In genomic region chr2:241904011-241904718, GRCh38 we compare ENCODE assay signal across 37 cellular contexts. TPM values are rescaled to one million over a fixed set of nuclear protein-coding genes. Genes with fewer than 3 reads are reported as not detected.
DNase-seq lines count a peak whose midpoint lies in the region; ATAC-seq, FAIRE-seq and TF ChIP-seq lines count a peak whose summit lies in the region.
"Had no signal": no experiment of that assay in that cellular context is flagged by ENCODE, and none has a peak within 500 bp of the region (broad histone marks: within the 10 kb centered on the region; RNA-seq: fewer than 3 reads in every experiment).

No MANE protein-coding gene starts in this region.

- WGBS in pancreas, 2 donors: 61 to 66% methylated on average over 19 of the region's 19 CpGs

- H3K4me3 ChIP-seq in pancreas: no peak overlapping the region
- H3K4me3 ChIP-seq: ascending aorta, cardiac muscle cell, colonic mucosa, K562, left lung, PC-9, transverse colon had no signal

- peak overlapping the region; percentile 74 to 90 (median 84) for H3K27ac ChIP-seq in pancreas
- H3K27ac ChIP-seq: ascending aorta, cardiac muscle cell, colonic mucosa, left lung, PC-9, transverse colon had no signal

- H3K27ac Mint-ChIP-seq in activated naive CD8-positive, alpha-beta T cell treated with anti-CD3 and anti-CD28 coated beads, Interleukin-2, amount 10 ng/mL, durations not matched to agents 7 days and 5 days: no peak overlapping the region
- no peak overlapping the region for H3K27ac Mint-ChIP-seq in activated naive CD8-positive, alpha-beta T cell treated with anti-CD3 and anti-CD28 coated beads, Interleukin-2, amount 50 U/mL, for 24 hours
- H3K27ac Mint-ChIP-seq: activated CD4-positive, alpha-beta T cell treated with anti-CD3 and anti-CD28 coated beads for 36 hours; activated naive CD8-positive, alpha-beta T cell treated with anti-CD3 and anti-CD28 coated beads for 36 hours; progenitor cell of endocrine pancreas had no signal

- ATAC-seq in activated naive CD8-positive, alpha-beta T cell treated with anti-CD3 and anti-CD28 coated beads, Interleukin-2, amount 10 ng/mL, durations not matched to agents 7 days and 5 days (ENCODE audit: low read depth): no peak
- ATAC-seq in activated naive CD8-positive, alpha-beta T cell treated with anti-CD3 and anti-CD28 coated beads, Interleukin-2, amount 50 U/mL, for 24 hours: no peak
- ATAC-seq in pancreas: peak in 2 of 4 donors; percentile 0 to 2
- ATAC-seq in GM19452 (IDR thresholded peaks at IDR 0.05; ENCODE audit: unreplicated experiment): no peak
- ATAC-seq: activated CD4-positive, alpha-beta T cell treated with anti-CD3 and anti-CD28 coated beads for 36 hours; K562; left lung; Right ventricle myocardium inferior; sciatic nerve had no signal

- H3K9me3 ChIP-seq in pancreas: no peaks in the 10 kb centered on the region
- H3K9me3 ChIP-seq: ascending aorta, BE2C, colonic mucosa, left lung, SK-N-SH, transverse colon had no signal

- no peaks in the 10 kb centered on the region for H3K4me1 Mint-ChIP-seq in activated naive CD8-positive, alpha-beta T cell treated with anti-CD3 and anti-CD28 coated beads, Interleukin-2, amount 10 ng/mL, durations not matched to agents 7 days and 5 days
- no peaks in the 10 kb centered on the region for H3K4me1 Mint-ChIP-seq in activated naive CD8-positive, alpha-beta T cell treated with anti-CD3 and anti-CD28 coated beads, Interleukin-2, amount 50 U/mL, for 24 hours
- H3K4me1 Mint-ChIP-seq: activated naive CD8-positive, alpha-beta T cell treated with anti-CD3 and anti-CD28 coated beads for 36 hours had no signal

- intact Hi-C loops in pancreas (cut with DNase I): no loop called here

- no peak overlapping the region for H3K4me3 Mint-ChIP-seq in activated naive CD8-positive, alpha-beta T cell treated with anti-CD3 and anti-CD28 coated beads, Interleukin-2, amount 10 ng/mL, durations not matched to agents 7 days and 5 days
- no peak overlapping the region for H3K4me3 Mint-ChIP-seq in activated naive CD8-positive, alpha-beta T cell treated with anti-CD3 and anti-CD28 coated beads, Interleukin-2, amount 50 U/mL, for 24 hours
- H3K4me3 Mint-ChIP-seq: activated CD4-positive, alpha-beta T cell treated with anti-CD3 and anti-CD28 coated beads for 36 hours; activated naive CD8-positive, alpha-beta T cell treated with anti-CD3 and anti-CD28 coated beads for 36 hours had no signal

- no peaks in the 10 kb centered on the region for H3K9me3 Mint-ChIP-seq in activated naive CD8-positive, alpha-beta T cell treated with anti-CD3 and anti-CD28 coated beads, Interleukin-2, amount 10 ng/mL, durations not matched to agents 7 days and 5 days
- H3K9me3 Mint-ChIP-seq in activated naive CD8-positive, alpha-beta T cell treated with anti-CD3 and anti-CD28 coated beads, Interleukin-2, amount 50 U/mL, for 24 hours: no peaks in the 10 kb centered on the region
- H3K9me3 Mint-ChIP-seq: activated naive CD8-positive, alpha-beta T cell treated with anti-CD3 and anti-CD28 coated beads for 36 hours had no signal

- no peaks in the 10 kb centered on the region for H3K27me3 ChIP-seq in pancreas
- H3K27me3 ChIP-seq: ascending aorta, BE2C, colonic mucosa, transverse colon had no signal

- no peaks in the 10 kb centered on the region for H3K27me3 Mint-ChIP-seq in activated naive CD8-positive, alpha-beta T cell treated with anti-CD3 and anti-CD28 coated beads, Interleukin-2, amount 10 ng/mL, durations not matched to agents 7 days and 5 days
- H3K27me3 Mint-ChIP-seq in activated naive CD8-positive, alpha-beta T cell treated with anti-CD3 and anti-CD28 coated beads, Interleukin-2, amount 50 U/mL, for 24 hours: no peaks in the 10 kb centered on the region
- H3K27me3 Mint-ChIP-seq: activated CD4-positive, alpha-beta T cell treated with anti-CD3 and anti-CD28 coated beads for 36 hours; activated naive CD8-positive, alpha-beta T cell treated with anti-CD3 and anti-CD28 coated beads for 36 hours had no signal

- H3K4me1 ChIP-seq in pancreas: peaks cover 61 to 85% (median 67%) of the 10 kb centered on the region in 3 donors
- H3K4me1 ChIP-seq: ascending aorta, BE2C, colonic mucosa, left lung had no signal

- peak; percentile 8 for DNase-seq in activated naive CD8-positive, alpha-beta T cell treated with anti-CD3 and anti-CD28 coated beads, Interleukin-2, amount 10 ng/mL, durations not matched to agents 7 days and 5 days
- no peak for DNase-seq in activated naive CD8-positive, alpha-beta T cell treated with anti-CD3 and anti-CD28 coated beads, Interleukin-2, amount 50 U/mL, for 24 hours
- DNase-seq in epidermal melanocyte (ENCODE audit: insufficient read length, low spot score): peak; percentile 11
- peak in 4 of 6 donors; percentile 42 to 63 (median 49) for DNase-seq in pancreas
- no peak for DNase-seq in NCI-H1930 (lab: John Stamatoyannopoulos, UW)
- DNase-seq in NK-92 treated with Interleukin-12 subunit alpha and Interleukin-12 subunit beta, amount 100 ng/mL, for 24 hours (lab: John Stamatoyannopoulos, UW): no peak
- DNase-seq in NCI-H1436 treated with DMSO at 0.1 percent for 48 hours (lab: John Stamatoyannopoulos, UW): no peak
- DNase-seq: activated naive CD8-positive, alpha-beta T cell treated with anti-CD3 and anti-CD28 coated beads for 36 hours; BE2C; colonic mucosa; DMS153; effector CD8-positive, alpha-beta T cell; erythroblast; glutamatergic neuron; GOT3; NCI-H1092 treated with DMSO at 0.1 percent for 48 hours; NCI-H2029; NCI-H526; SK-N-SH; stimulated activated CD4-positive, alpha-beta T cell treated with anti-CD3 and anti-CD28 coated beads, Interleukin-4, amount 100 ng/mL, for 24 hours; transverse colon had no signal

- no peak for TF ChIP-seq CTCF in pancreas (IDR thresholded peaks at IDR 0.05)

- H3K36me3 ChIP-seq in pancreas: no peaks in the 10 kb centered on the region
- H3K36me3 ChIP-seq: ascending aorta, BE2C, cardiac muscle cell, colonic mucosa, left lung, transverse colon had no signal

- POLR2A ChIA-PET in activated naive CD8-positive, alpha-beta T cell treated with anti-CD3 and anti-CD28 coated beads, Interleukin-2, amount 10 ng/mL, durations not matched to agents 7 days and 5 days (lab: Charles Lee): no interaction called here

- no peak for FAIRE-seq in pancreas (lab: Jason Lieb, UNC)
- FAIRE-seq: GM18507, K562, TTC549 had no signal

- H3K36me3 Mint-ChIP-seq in activated naive CD8-positive, alpha-beta T cell treated with anti-CD3 and anti-CD28 coated beads, Interleukin-2, amount 10 ng/mL, durations not matched to agents 7 days and 5 days: no peaks in the 10 kb centered on the region
- H3K36me3 Mint-ChIP-seq in activated naive CD8-positive, alpha-beta T cell treated with anti-CD3 and anti-CD28 coated beads, Interleukin-2, amount 50 U/mL, for 24 hours (ENCODE audit: low read depth): peaks cover 2% of the 10 kb centered on the region

RNA-seq across cellular contexts. Expression of gene RTP5, which starts 34.6 kb away (rescaled TPM):
- under 1 TPM; 0.53 to 0.60 TPM for total RNA-seq in activated naive CD8-positive, alpha-beta T cell treated with anti-CD3 and anti-CD28 coated beads, Interleukin-2, amount 10 ng/mL, durations not matched to agents 7 days and 5 days
- total RNA-seq in pancreas: not detected
- under 1 TPM; 0.02 to 0.19 TPM for polyA plus RNA-seq in pancreas
- total RNA-seq: ascending aorta; cardiac muscle cell; colonic mucosa; HT1080; K562; M059J; PC-9; progenitor cell of endocrine pancreas; Right ventricle myocardium inferior; sciatic nerve; T-helper 1 cell treated with Interleukin-12 subunit alpha and Interleukin-12 subunit beta and Interleukin-4 antibody, amounts not matched to agents 30 ng/mL and 1 ng/mL, for 36 hours had no signal
- polyA plus RNA-seq: cardiac muscle cell, K562, SK-N-SH had no signal

RNA-seq across cellular contexts. Expression of gene PDCD1, which starts 45.5 kb away (rescaled TPM):
- total RNA-seq in activated naive CD8-positive, alpha-beta T cell treated with anti-CD3 and anti-CD28 coated beads, Interleukin-2, amount 10 ng/mL, durations not matched to agents 7 days and 5 days: 1 to 10 TPM; 5.4 to 6.6 TPM
- under 1 TPM in 5 of 6 donors, not detected in 1; 0.14 to 0.63 (median 0.29) TPM for total RNA-seq in pancreas
- under 1 TPM; 0.09 to 0.23 TPM for polyA plus RNA-seq in pancreas
- total RNA-seq: ascending aorta, cardiac muscle cell, HT1080, M059J, myocyte, PC-9, progenitor cell of endocrine pancreas had no signal
- polyA plus RNA-seq: cardiac muscle cell, SK-N-SH had no signal

Comparison
In these comparisons a context has a peak if more than half of its experiments do, and no peak if none do; other contexts are left out.
1. DNase-seq: peak in activated naive CD8-positive, alpha-beta T cell treated with anti-CD3 and anti-CD28 coated beads, Interleukin-2, amount 10 ng/mL, durations not matched to agents 7 days and 5 days (single experiment), epidermal melanocyte (single experiment) and pancreas (4 of 6); none in activated naive CD8-positive, alpha-beta T cell treated with anti-CD3 and anti-CD28 coated beads, Interleukin-2, amount 50 U/mL, for 24 hours (single experiment), NCI-H1930 (0 of 2), NK-92 treated with Interleukin-12 subunit alpha and Interleukin-12 subunit beta, amount 100 ng/mL, for 24 hours (single experiment) and NCI-H1436 treated with DMSO at 0.1 percent for 48 hours (single experiment).